ENCODE assay signal across 10 cellular contexts in the genomic region with DNA sequence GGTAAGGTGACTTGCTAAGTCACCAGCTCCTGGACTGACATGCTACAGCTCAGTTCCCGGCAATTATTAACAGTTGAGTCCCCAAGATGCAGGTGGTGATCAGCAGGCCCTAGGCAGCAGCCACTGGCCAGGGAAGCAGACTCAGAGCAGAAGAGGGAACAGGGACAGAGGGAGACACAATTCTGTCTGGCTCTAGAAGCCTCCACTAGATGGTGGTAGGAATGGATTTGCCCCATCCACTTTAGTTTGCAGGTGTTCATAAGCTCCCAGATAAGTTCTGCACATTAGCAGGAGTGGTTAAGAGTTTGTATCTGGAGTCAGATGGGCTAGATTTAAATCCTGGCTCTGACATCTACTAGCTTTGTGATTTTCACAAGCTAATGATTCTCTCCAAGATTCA.
"Had no signal": no experiment of that assay in that cellular context is flagged by ENCODE, and none has a peak within 500 bp of the region (broad histone marks: within the 10 kb centered on the region; RNA-seq: fewer than 3 reads in every experiment).

No MANE protein-coding gene starts in this region.

- H3K4me3 ChIP-seq: ascending aorta, heart left ventricle had no signal

- H3K36me3 ChIP-seq: ascending aorta, heart left ventricle, neutrophil had no signal

- H3K4me1 ChIP-seq: ascending aorta, heart left ventricle had no signal

- H3K27me3 Mint-ChIP-seq: activated naive CD8-positive, alpha-beta T cell treated with anti-CD3 and anti-CD28 coated beads, Interleukin-2, amount 50 U/mL, for 24 hours had no signal

- H3K27me3 ChIP-seq: ascending aorta, heart left ventricle, neutrophil had no signal

- H3K4me3 Mint-ChIP-seq: activated naive CD8-positive, alpha-beta T cell treated with anti-CD3 and anti-CD28 coated beads, Interleukin-2, amount 50 U/mL, for 24 hours; naive thymus-derived CD4-positive, alpha-beta T cell had no signal

- H3K9me3 ChIP-seq: ascending aorta, heart left ventricle, neutrophil had no signal

- H3K27ac ChIP-seq: ascending aorta, heart left ventricle, neutrophil had no signal

- H3K4me1 Mint-ChIP-seq: activated naive CD8-positive, alpha-beta T cell treated with anti-CD3 and anti-CD28 coated beads, Interleukin-2, amount 50 U/mL, for 24 hours; naive thymus-derived CD4-positive, alpha-beta T cell had no signal

- ATAC-seq: activated naive CD8-positive, alpha-beta T cell treated with anti-CD3 and anti-CD28 coated beads, Interleukin-2, amount 50 U/mL, for 24 hours; naive thymus-derived CD4-positive, alpha-beta T cell had no signal

- DNase-seq: activated CD4-positive, alpha-beta T cell treated with anti-CD3 and anti-CD28 coated beads, Interleukin-2, amount 50 U/mL, for 1 hour; activated naive CD8-positive, alpha-beta T cell treated with anti-CD3 and anti-CD28 coated beads, Interleukin-2, amount 50 U/mL, for 24 hours; activated T-cell treated with anti-CD3 and anti-CD28 coated beads, Interleukin-2, amount 50 U/mL, for 1 hour; foreskin melanocyte; heart left ventricle; naive thymus-derived CD4-positive, alpha-beta T cell; retina; T-helper 2 cell had no signal

- H3K9me3 Mint-ChIP-seq: activated naive CD8-positive, alpha-beta T cell treated with anti-CD3 and anti-CD28 coated beads, Interleukin-2, amount 50 U/mL, for 24 hours; naive thymus-derived CD4-positive, alpha-beta T cell had no signal

- H3K27ac Mint-ChIP-seq: activated naive CD8-positive, alpha-beta T cell treated with anti-CD3 and anti-CD28 coated beads, Interleukin-2, amount 50 U/mL, for 24 hours; naive thymus-derived CD4-positive, alpha-beta T cell had no signal
